In genomic region chr7:74454948-74455804, GRCh38 we compare ENCODE assay signal across 8 cellular contexts. TPM values are rescaled to one million over a fixed set of nuclear protein-coding genes. Genes with fewer than 3 reads are reported as not detected.
DNase-seq lines count a peak whose midpoint lies in the region; ATAC-seq and TF ChIP-seq lines count a peak whose summit lies in the region.

No MANE protein-coding gene starts in this region.

- no peak for DNase-seq in activated B cell treated with CpG ODN at 0.5 μM for 24 hours
- peak in 1 of 2 donors; percentile 59 for DNase-seq in cardiac muscle cell (ENCODE audit: low read depth in 1 of 2, low spot score in 1 of 2)
- peak; percentile 58 for DNase-seq in pons (ENCODE audit: low spot score)
- no peak for DNase-seq in Ammon's horn (ENCODE audit: low spot score)

- TF ChIP-seq CTCF in activated B cell treated with CpG ODN at 0.5 μM for 24 hours (IDR thresholded peaks at IDR 0.05) (no peak), cardiac muscle cell (IDR thresholded peaks at IDR 0.05; ENCODE audit: low read depth, low read length) (no peak)

- H3K36me3 ChIP-seq in ES-I3 (ENCODE audit: insufficient read depth, low read length) (no peaks in the 10 kb centered on the region; the same call in 1 of the 2 replicates), cardiac muscle cell (no peaks in the 10 kb centered on the region)

- peaks cover 13% of the 10 kb centered on the region for H3K4me1 Mint-ChIP-seq in activated B cell treated with CpG ODN at 0.5 μM for 24 hours

- H3K4me3 Mint-ChIP-seq in activated B cell treated with CpG ODN at 0.5 μM for 24 hours: peak overlapping the region; percentile 50

- CTCF ChIA-PET in activated B cell treated with CpG ODN at 0.5 μM for 24 hours (lab: Charles Lee): no interaction called here

- ATAC-seq in activated B cell treated with CpG ODN at 0.5 μM for 24 hours (ENCODE audit: low read depth) (no peak), GM18907 (IDR thresholded peaks at IDR 0.05; ENCODE audit: unreplicated experiment) (no peak), GM21367 (IDR thresholded peaks at IDR 0.05; ENCODE audit: unreplicated experiment) (no peak), HG03460 (IDR thresholded peaks at IDR 0.05; ENCODE audit: unreplicated experiment) (no peak)

- intact Hi-C loops in activated B cell treated with CpG ODN at 0.5 μM for 24 hours (cut with micrococcal nuclease): loop anchor here (5.0 kb wide), 1 partner anchor 257 kb away; no protein-coding TSS in a partner anchor

- H3K27me3 ChIP-seq in cardiac muscle cell: no peaks in the 10 kb centered on the region

- H3K9ac ChIP-seq in ES-I3 (ENCODE audit: low read depth, low read length): peak overlapping the region; percentile 76

- H3K4me3 ChIP-seq in cardiac muscle cell: peak overlapping the region; percentile 76

- H3K27me3 Mint-ChIP-seq in activated B cell treated with CpG ODN at 0.5 μM for 24 hours: peaks cover 8% of the 10 kb centered on the region

- POLR2A ChIA-PET in activated B cell treated with CpG ODN at 0.5 μM for 24 hours (lab: Charles Lee): no interaction called here

- H3K9me3 ChIP-seq in ES-I3 (ENCODE audit: control insufficient read depth, insufficient read depth, low read length): no peaks in the 10 kb centered on the region; the same call in 1 of the 2 replicates
- no peaks in the 10 kb centered on the region for H3K9me3 ChIP-seq in cardiac muscle cell (ENCODE audit: low read depth)

- peak overlapping the region; percentile 87 for H3K27ac ChIP-seq in cardiac muscle cell

- no peaks in the 10 kb centered on the region for H3K9me3 Mint-ChIP-seq in activated B cell treated with CpG ODN at 0.5 μM for 24 hours

- no peaks in the 10 kb centered on the region for H3K36me3 Mint-ChIP-seq in activated B cell treated with CpG ODN at 0.5 μM for 24 hours (ENCODE audit: low read depth)

- H3K4me1 ChIP-seq in ES-I3 (ENCODE audit: insufficient read depth, low read length) (peaks cover 4% of the 10 kb centered on the region), cardiac muscle cell (ENCODE audit: low read depth) (peaks cover 18% of the 10 kb centered on the region)

- H3K27ac Mint-ChIP-seq in activated B cell treated with CpG ODN at 0.5 μM for 24 hours: no peak overlapping the region

RNA-seq across cellular contexts. Expression of gene GTF2IRD1, which starts 1.5 kb away (rescaled TPM):
- total RNA-seq in activated B cell treated with CpG ODN at 0.5 μM for 24 hours (0.67 and 1.6 TPM in 2 replicates), cardiac muscle cell (33.0 and 51.4 TPM in 2 replicates)
- 29.6 and 49.3 TPM in 2 replicates for polyA plus RNA-seq in cardiac muscle cell

Comparison
In these comparisons a context has a peak if more than half of its experiments do, and no peak if none do; other contexts are left out.
1. RNA of gene GTF2IRD1, which starts 1.5 kb away (total RNA-seq): 33.0 to 51.4 TPM in cardiac muscle cell; 0.67 to 1.6 TPM in activated B cell treated with CpG ODN at 0.5 μM for 24 hours; every median in the first group is over 10 times any median in the second.